Comparison of ENCODE assay signal across 8 cellular contexts in the genomic region with DNA sequence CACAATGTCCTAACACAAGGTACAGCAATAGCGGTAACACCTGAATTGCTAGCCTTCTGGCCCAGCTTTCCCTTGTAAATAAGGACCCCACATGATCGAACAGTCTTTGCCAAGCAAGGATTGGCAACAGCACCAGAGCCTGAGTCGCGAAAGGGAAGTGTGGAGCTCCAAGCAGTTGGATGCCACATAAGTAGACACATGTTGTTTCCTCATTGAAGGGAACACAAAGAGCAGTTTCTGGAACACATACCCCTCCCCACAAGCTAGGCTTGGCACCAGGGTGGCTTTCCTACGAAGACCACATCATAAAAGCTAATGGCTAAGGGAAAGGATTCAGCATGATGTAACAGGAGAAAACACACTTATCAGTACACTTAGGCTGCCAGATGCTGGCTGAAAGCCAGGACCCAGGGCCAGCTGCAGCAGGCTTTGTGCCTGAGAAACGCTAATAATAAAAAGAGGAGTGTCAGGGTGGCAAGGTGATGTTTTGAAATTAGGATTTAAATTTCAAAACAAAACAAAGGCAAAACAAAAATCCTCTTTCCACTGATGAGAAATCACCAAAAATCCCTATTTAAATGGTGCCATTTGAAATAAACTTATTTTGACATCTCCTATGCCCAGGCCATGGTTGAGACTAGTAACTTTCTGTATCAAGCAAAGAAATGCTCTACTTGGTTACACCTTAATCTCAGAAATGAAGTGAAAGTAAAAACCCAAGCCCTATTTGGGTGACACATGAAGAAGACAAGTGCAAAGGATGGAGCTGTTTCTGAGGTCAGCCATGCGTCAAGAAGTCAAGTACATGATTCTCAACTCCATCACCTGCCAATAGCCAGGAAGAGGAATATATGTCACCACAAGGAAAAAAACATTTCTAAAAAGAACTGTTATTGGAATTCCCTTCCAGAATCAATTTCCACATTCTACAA. TPM values are rescaled to one million over a fixed set of nuclear protein-coding genes. Genes with fewer than 3 reads are reported as not detected.
DNase-seq lines count a peak whose midpoint lies in the region; ATAC-seq and TF ChIP-seq lines count a peak whose summit lies in the region.

No MANE protein-coding gene starts in this region.

- peaks cover 21% of the 10 kb centered on the region for H3K4me1 Mint-ChIP-seq in CD8-positive, alpha-beta T cell (ENCODE audit: low read depth)
- H3K4me1 Mint-ChIP-seq in stimulated activated memory B cell treated with anti-CD40 and anti-IgM and Interleukin-4, amounts not matched to agents 10 μg/mL and 1 μg/mL and 100 μg/mL, for 72 hours: peaks cover 21% of the 10 kb centered on the region

- DNase-seq in CD8-positive, alpha-beta T cell: no peak
- DNase-seq in H4 (ENCODE audit: low spot score) (peak; percentile 88), NCI-H226 (peak; percentile 80), ascending aorta (ENCODE audit: low spot score in 2 of 2) (peak in 1 of 2 donors; percentile 91), hippocampal formation (lab: John Stamatoyannopoulos, UW) (peak; percentile 75 to 80)

- peak; percentile 24 for ATAC-seq in CD8-positive, alpha-beta T cell
- peak; percentile 68 for ATAC-seq in stimulated activated memory B cell treated with anti-CD40 and anti-IgM and Interleukin-4, amounts not matched to agents 10 μg/mL and 1 μg/mL and 100 μg/mL, for 72 hours
- ATAC-seq in HG03565 (IDR thresholded peaks at IDR 0.05; ENCODE audit: unreplicated experiment) (no peak), GM19455 (IDR thresholded peaks at IDR 0.05; ENCODE audit: unreplicated experiment) (no peak)

- H3K9me3 ChIP-seq in CD8-positive, alpha-beta T cell (ENCODE audit: low read length): no peaks in the 10 kb centered on the region
- no peaks in the 10 kb centered on the region for H3K9me3 ChIP-seq in ascending aorta

- no peaks in the 10 kb centered on the region for H3K9me3 Mint-ChIP-seq in CD8-positive, alpha-beta T cell
- H3K9me3 Mint-ChIP-seq in stimulated activated memory B cell treated with anti-CD40 and anti-IgM and Interleukin-4, amounts not matched to agents 10 μg/mL and 1 μg/mL and 100 μg/mL, for 72 hours: no peaks in the 10 kb centered on the region

- no peak overlapping the region for H3K4me3 Mint-ChIP-seq in CD8-positive, alpha-beta T cell
- H3K4me3 Mint-ChIP-seq in stimulated activated memory B cell treated with anti-CD40 and anti-IgM and Interleukin-4, amounts not matched to agents 10 μg/mL and 1 μg/mL and 100 μg/mL, for 72 hours: no peak overlapping the region

- H3K27ac ChIP-seq in CD8-positive, alpha-beta T cell (ENCODE audit: low read depth, low read length): no peak overlapping the region
- H3K27ac ChIP-seq in ascending aorta: peak overlapping the region; percentile 75 to 83

- intact Hi-C loops in CD8-positive, alpha-beta T cell (cut with DNase I, micrococcal nuclease): loop anchor here in 1 of 2 experiments (5.0 kb wide), 1 partner anchor 242 kb away; no protein-coding TSS in a partner anchor
- intact Hi-C loops in ascending aorta (cut with DNase I): loop anchor here (1.0 to 5.0 kb wide), 4 partner anchors 12 to 104 kb away; a partner anchor contains a TSS

- H3K36me3 ChIP-seq in CD8-positive, alpha-beta T cell (ENCODE audit: insufficient read depth, low read length): peaks cover 20% of the 10 kb centered on the region
- H3K36me3 ChIP-seq in ascending aorta: peaks cover 26 to 50% of the 10 kb centered on the region in 2 donors

- H3K4me1 ChIP-seq in CD8-positive, alpha-beta T cell (ENCODE audit: insufficient read depth, low read length): peaks cover 16% of the 10 kb centered on the region
- H3K4me1 ChIP-seq in ascending aorta: peaks cover 25 to 77% of the 10 kb centered on the region in 2 donors

- H3K27me3 Mint-ChIP-seq in CD8-positive, alpha-beta T cell (ENCODE audit: low read depth): no peaks in the 10 kb centered on the region
- no peaks in the 10 kb centered on the region for H3K27me3 Mint-ChIP-seq in stimulated activated memory B cell treated with anti-CD40 and anti-IgM and Interleukin-4, amounts not matched to agents 10 μg/mL and 1 μg/mL and 100 μg/mL, for 72 hours

- CTCF ChIA-PET in CD8-positive, alpha-beta T cell (lab: Charles Lee): interaction anchor here (1.8 to 3.0 kb wide), 4 partner anchors 11 to 170 kb away, joined by 5 to 15 read pairs (median 8); a partner anchor contains a TSS

- H3K27me3 ChIP-seq in CD8-positive, alpha-beta T cell (ENCODE audit: insufficient read depth, low read length): no peaks in the 10 kb centered on the region
- no peaks in the 10 kb centered on the region for H3K27me3 ChIP-seq in ascending aorta

- no peak overlapping the region for H3K4me3 ChIP-seq in CD8-positive, alpha-beta T cell (ENCODE audit: low read depth, low read length)
- H3K4me3 ChIP-seq in ascending aorta: peak overlapping the region in 1 of 2 donors; percentile 33

- POLR2A ChIA-PET in CD8-positive, alpha-beta T cell (lab: Charles Lee): interaction anchor here (2.2 kb wide), 1 partner anchor 12 kb away, joined by 5 read pairs; a partner anchor contains a TSS

- peak overlapping the region; percentile 64 for H3K27ac Mint-ChIP-seq in CD8-positive, alpha-beta T cell
- H3K27ac Mint-ChIP-seq in stimulated activated memory B cell treated with anti-CD40 and anti-IgM and Interleukin-4, amounts not matched to agents 10 μg/mL and 1 μg/mL and 100 μg/mL, for 72 hours: peak overlapping the region; percentile 77

- TF ChIP-seq CTCF in CD8-positive, alpha-beta T cell (IDR thresholded peaks at IDR 0.05): no peak
- TF ChIP-seq CTCF in ascending aorta (IDR thresholded peaks at IDR 0.05): no peak

- peaks cover 56% of the 10 kb centered on the region for H3K36me3 Mint-ChIP-seq in CD8-positive, alpha-beta T cell
- peaks cover 35% of the 10 kb centered on the region for H3K36me3 Mint-ChIP-seq in stimulated activated memory B cell treated with anti-CD40 and anti-IgM and Interleukin-4, amounts not matched to agents 10 μg/mL and 1 μg/mL and 100 μg/mL, for 72 hours

RNA-seq across cellular contexts. Expression of a gene that starts 11.9 kb away (rescaled TPM):
- total RNA-seq in CD8-positive, alpha-beta T cell: 1 to 10 TPM; 5.2 to 5.6 TPM
- total RNA-seq in H4 (2014; rRNA removed; shearing (Covaris generic)): 4.7 and 8.5 TPM in 2 replicates
- not detected for total RNA-seq in ascending aorta

RNA-seq across cellular contexts. Expression of a gene that starts 36.4 kb away (rescaled TPM):
- total RNA-seq in CD8-positive, alpha-beta T cell: 1 to 10 TPM; 4.3 to 5.6 TPM
- total RNA-seq in H4 (2014; rRNA removed; shearing (Covaris generic)): 3.7 and 10.6 TPM in 2 replicates
- 1.5 TPM for total RNA-seq in ascending aorta

Comparison
In these comparisons a context has a peak if more than half of its experiments do, and no peak if none do; other contexts are left out.
1. ATAC-seq: peak in CD8-positive, alpha-beta T cell (single experiment) and stimulated activated memory B cell treated with anti-CD40 and anti-IgM and Interleukin-4, amounts not matched to agents 10 μg/mL and 1 μg/mL and 100 μg/mL, for 72 hours (single experiment); none in HG03565 (single experiment) and GM19455 (single experiment).
2. DNase-seq: peak in H4 (single experiment), NCI-H226 (single experiment) and hippocampal formation (2 of 2); none in CD8-positive, alpha-beta T cell (0 of 7).